ENCODE assay signal across 10 cellular contexts in the genomic region with DNA sequence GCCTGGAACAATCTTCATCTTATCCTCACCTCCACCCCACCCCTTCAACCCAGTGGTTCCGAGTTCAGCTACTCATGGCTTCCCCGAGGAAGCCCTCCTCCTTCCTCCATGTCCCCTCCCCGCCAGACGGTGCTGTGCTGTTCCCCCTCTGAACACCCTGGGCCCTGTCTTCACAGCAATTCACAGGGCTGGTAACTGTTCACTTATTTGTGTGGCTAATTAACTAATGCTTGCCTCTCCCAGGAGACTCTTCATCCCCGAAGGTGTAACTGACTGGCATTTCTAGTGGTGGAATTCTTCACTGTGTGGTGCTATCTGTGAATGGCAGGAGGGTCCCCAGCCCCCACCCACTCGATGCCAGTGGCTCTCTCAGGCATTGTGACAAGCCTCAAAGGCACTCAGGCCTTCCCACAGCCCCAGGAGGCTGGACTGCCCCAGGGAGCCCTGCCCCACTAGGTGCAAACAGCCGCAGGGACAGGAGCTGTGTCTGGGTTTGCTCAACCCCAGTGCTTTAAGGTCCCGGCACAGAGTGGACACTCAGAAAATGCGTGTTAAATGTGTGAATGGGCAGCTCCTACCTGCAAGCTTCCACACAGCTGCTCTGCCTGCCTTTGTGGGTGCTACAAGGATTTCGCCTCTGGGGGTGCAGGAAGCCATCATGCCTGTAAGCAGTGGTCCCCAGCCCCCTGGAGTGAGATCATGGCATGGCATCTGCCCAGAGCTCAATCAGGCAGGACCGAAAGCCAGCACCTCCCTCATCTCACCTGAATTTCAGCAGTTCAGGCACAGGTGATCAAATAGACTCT.
A peak's percentile ranks its signal among the peaks of the same experiment; 100 is the strongest.
DNase-seq lines count a peak whose midpoint lies in the region; ATAC-seq, FAIRE-seq and TF ChIP-seq lines count a peak whose summit lies in the region.
"Had no signal": no experiment of that assay in that cellular context is flagged by ENCODE, and none has a peak within 500 bp of the region (broad histone marks: within the 10 kb centered on the region; RNA-seq: fewer than 3 reads in every experiment).

No MANE protein-coding gene starts in this region.

- WGBS in HepG2 (ENCODE audit: low lambda C conversion rate): 31% methylated on average over 10 of the region's 11 CpGs

- CTCF ChIA-PET in HepG2 (lab: Yijun Ruan, JAX; ENCODE audit: low intra/inter-chr PET ratio, low total read pairs) (no interaction called here), GM10248 (lab: Yijun Ruan, JAX) (interaction anchor here (1.3 to 2.3 kb wide), 6 partner anchors 11 to 248 kb away, joined by 3 to 6 read pairs (median 4); no protein-coding TSS in a partner anchor)

- peaks cover 1% of the 10 kb centered on the region for H3K36me3 Mint-ChIP-seq in activated naive CD8-positive, alpha-beta T cell treated with anti-CD3 and anti-CD28 coated beads, Interleukin-2, amount 10 ng/mL, durations not matched to agents 7 days and 5 days
- H3K36me3 Mint-ChIP-seq in activated naive CD8-positive, alpha-beta T cell treated with anti-CD3 and anti-CD28 coated beads, Interleukin-2, amount 50 U/mL, for 24 hours (ENCODE audit: low read depth): no peaks in the 10 kb centered on the region

- no peak overlapping the region for H3K4me2 ChIP-seq in HepG2 (ENCODE audit: low read depth, low read length)

- no peaks in the 10 kb centered on the region for H3K9me3 Mint-ChIP-seq in activated naive CD8-positive, alpha-beta T cell treated with anti-CD3 and anti-CD28 coated beads, Interleukin-2, amount 10 ng/mL, durations not matched to agents 7 days and 5 days
- no peaks in the 10 kb centered on the region for H3K9me3 Mint-ChIP-seq in activated naive CD8-positive, alpha-beta T cell treated with anti-CD3 and anti-CD28 coated beads, Interleukin-2, amount 50 U/mL, for 24 hours
- no peaks in the 10 kb centered on the region for H3K9me3 Mint-ChIP-seq in stimulated activated naive CD8-positive, alpha-beta T cell treated with anti-CD3 and anti-CD28 coated beads, Interleukin-15, amount 100 ng/mL, for 72 hours

- H3K4me1 Mint-ChIP-seq in activated naive CD8-positive, alpha-beta T cell treated with anti-CD3 and anti-CD28 coated beads, Interleukin-2, amount 10 ng/mL, durations not matched to agents 7 days and 5 days: peaks cover 58% of the 10 kb centered on the region
- peaks cover 66% of the 10 kb centered on the region for H3K4me1 Mint-ChIP-seq in activated naive CD8-positive, alpha-beta T cell treated with anti-CD3 and anti-CD28 coated beads, Interleukin-2, amount 50 U/mL, for 24 hours
- H3K4me1 Mint-ChIP-seq in stimulated activated naive CD8-positive, alpha-beta T cell treated with anti-CD3 and anti-CD28 coated beads, Interleukin-15, amount 100 ng/mL, for 72 hours: peaks cover 68% of the 10 kb centered on the region

- peak overlapping the region; percentile 42 for H3K27ac Mint-ChIP-seq in activated naive CD8-positive, alpha-beta T cell treated with anti-CD3 and anti-CD28 coated beads, Interleukin-2, amount 10 ng/mL, durations not matched to agents 7 days and 5 days
- no peak overlapping the region for H3K27ac Mint-ChIP-seq in activated naive CD8-positive, alpha-beta T cell treated with anti-CD3 and anti-CD28 coated beads, Interleukin-2, amount 50 U/mL, for 24 hours
- peak overlapping the region; percentile 29 to 49 for H3K27ac Mint-ChIP-seq in stimulated activated naive CD8-positive, alpha-beta T cell treated with anti-CD3 and anti-CD28 coated beads, Interleukin-15, amount 100 ng/mL, for 72 hours

- H3K27me3 ChIP-seq in RWPE2 (ENCODE audit: insufficient read depth, poor library complexity, severe bottlenecking) (no peaks in the 10 kb centered on the region), HepG2 (ENCODE audit: control insufficient read depth in 1 of 2, insufficient read depth in 2 of 2, low read length in 2 of 2) (peaks cover 8 to 73% of the 10 kb centered on the region in 2 experiments; a peak in 4 of 5 replicates)
- H3K27me3 ChIP-seq: Peyer's patch had no signal

- intact Hi-C loops in HepG2 (cut with micrococcal nuclease; ENCODE audit: unreplicated experiment): no loop called here

- no peaks in the 10 kb centered on the region for H3K79me2 ChIP-seq in HepG2 (ENCODE audit: insufficient read depth, low read length)

- H3K27me3 Mint-ChIP-seq in activated naive CD8-positive, alpha-beta T cell treated with anti-CD3 and anti-CD28 coated beads, Interleukin-2, amount 10 ng/mL, durations not matched to agents 7 days and 5 days: no peaks in the 10 kb centered on the region
- peaks cover 2% of the 10 kb centered on the region for H3K27me3 Mint-ChIP-seq in activated naive CD8-positive, alpha-beta T cell treated with anti-CD3 and anti-CD28 coated beads, Interleukin-2, amount 50 U/mL, for 24 hours
- peaks cover 11% of the 10 kb centered on the region for H3K27me3 Mint-ChIP-seq in stimulated activated naive CD8-positive, alpha-beta T cell treated with anti-CD3 and anti-CD28 coated beads, Interleukin-15, amount 100 ng/mL, for 72 hours

- no peaks in the 10 kb centered on the region for H4K20me1 ChIP-seq in HepG2 (ENCODE audit: insufficient read depth, low read length)

- H2AFZ ChIP-seq in HepG2 (ENCODE audit: low read length): no peak overlapping the region

- H3K4me1 ChIP-seq in RWPE2 (ENCODE audit: insufficient read depth, poor library complexity, severe bottlenecking): no peaks in the 10 kb centered on the region
- peaks cover 13% of the 10 kb centered on the region; the same call in 1 of the 2 replicates for H3K4me1 ChIP-seq in HepG2 (ENCODE audit: insufficient read depth, low read length)

- in situ Hi-C loops in HepG2 (cut with HindIII; ENCODE audit: extremely low pct_ligation_motif_present, low pct_unique_long_range_greater_than_20kb): no loop called here

- H3K36me3 ChIP-seq in RWPE2 (ENCODE audit: low read depth): no peaks in the 10 kb centered on the region
- H3K36me3 ChIP-seq in HepG2 (replicated peaks in 1 of 2; ENCODE audit: control insufficient read depth in 1 of 2, insufficient read depth in 2 of 2, low read length in 2 of 2): no peaks in the 10 kb centered on the region
- H3K36me3 ChIP-seq: Peyer's patch had no signal

- ATAC-seq in activated naive CD8-positive, alpha-beta T cell treated with anti-CD3 and anti-CD28 coated beads, Interleukin-2, amount 10 ng/mL, durations not matched to agents 7 days and 5 days (ENCODE audit: low read depth): no peak
- no peak for ATAC-seq in activated naive CD8-positive, alpha-beta T cell treated with anti-CD3 and anti-CD28 coated beads, Interleukin-2, amount 50 U/mL, for 24 hours
- ATAC-seq in RWPE2 (ENCODE audit: low read depth): no peak
- peak; percentile 37; the same call in 2 of the 3 replicates for ATAC-seq in HepG2
- no peak for ATAC-seq in stimulated activated naive CD8-positive, alpha-beta T cell treated with anti-CD3 and anti-CD28 coated beads, Interleukin-15, amount 100 ng/mL, for 72 hours
- no peak for ATAC-seq in HG03565 (IDR thresholded peaks at IDR 0.05; ENCODE audit: unreplicated experiment)

- no peak for TF ChIP-seq RAD21 in HepG2 (CRISPR knock-in tag; IDR thresholded peaks at IDR 0.05)

- no peak for FAIRE-seq in HepG2 (lab: Jason Lieb, UNC)

- H3K4me3 Mint-ChIP-seq in activated naive CD8-positive, alpha-beta T cell treated with anti-CD3 and anti-CD28 coated beads, Interleukin-2, amount 10 ng/mL, durations not matched to agents 7 days and 5 days: no peak overlapping the region
- H3K4me3 Mint-ChIP-seq in activated naive CD8-positive, alpha-beta T cell treated with anti-CD3 and anti-CD28 coated beads, Interleukin-2, amount 50 U/mL, for 24 hours: no peak overlapping the region
- no peak overlapping the region for H3K4me3 Mint-ChIP-seq in stimulated activated naive CD8-positive, alpha-beta T cell treated with anti-CD3 and anti-CD28 coated beads, Interleukin-15, amount 100 ng/mL, for 72 hours

- no peak for TF ChIP-seq POLR2A in HepG2 (IDR thresholded peaks at IDR 0.05; ENCODE audit: insufficient read depth in 1 of 2, low read depth in 2 of 2, low read length in 2 of 2)

- TF ChIP-seq CTCF in RWPE2 (IDR thresholded peaks at IDR 0.05; ENCODE audit: poor library complexity, severe bottlenecking) (no peak), HepG2 (CRISPR knock-in tag; IDR thresholded peaks at IDR 0.05) (no peak), GM10248 (IDR thresholded peaks at IDR 0.05; ENCODE audit: control extremely low read depth, extremely low read depth, low read depth, missing control alignments) (no peak)

- no peak for DNase-seq in activated naive CD8-positive, alpha-beta T cell treated with anti-CD3 and anti-CD28 coated beads, Interleukin-2, amount 10 ng/mL, durations not matched to agents 7 days and 5 days
- DNase-seq in activated naive CD8-positive, alpha-beta T cell treated with anti-CD3 and anti-CD28 coated beads, Interleukin-2, amount 50 U/mL, for 24 hours: no peak
- DNase-seq in RWPE2 (ENCODE audit: low spot score) (peak; percentile 29), HepG2 (ENCODE audit: low spot score) (no peak), GM10248 (ENCODE audit: extremely low spot score) (no peak), anterior cingulate cortex (lab: John Stamatoyannopoulos, UW) (no peak)
- no peak for DNase-seq in stimulated activated naive CD8-positive, alpha-beta T cell treated with anti-CD3 and anti-CD28 coated beads, Interleukin-15, amount 100 ng/mL, for 72 hours
- DNase-seq: AML-193 had no signal

- H3K9me3 ChIP-seq in RWPE2 (ENCODE audit: severe bottlenecking): no peaks in the 10 kb centered on the region
- H3K9me3 ChIP-seq in HepG2 (ENCODE audit: low read length): no peaks in the 10 kb centered on the region
- H3K9me3 ChIP-seq: Peyer's patch had no signal

- TF ChIP-seq EP300 in HepG2 (IDR thresholded peaks at IDR 0.05; ENCODE audit: low read depth in 2 of 2, low read length in 2 of 2): no peak
- TF ChIP-seq EP300 in HepG2 (CRISPR knock-in tag; IDR thresholded peaks at IDR 0.05; ENCODE audit: borderline replicate concordance): no peak

- H3K4me3 ChIP-seq in RWPE2 (ENCODE audit: severe bottlenecking): no peak overlapping the region
- no peak overlapping the region for H3K4me3 ChIP-seq in HepG2 (replicated peaks in 1 of 3; ENCODE audit: insufficient read depth in 1 of 3, low read depth in 2 of 3, low read length in 3 of 3)
- H3K4me3 ChIP-seq: Peyer's patch had no signal

- no peak overlapping the region for H3K9ac ChIP-seq in HepG2 (ENCODE audit: insufficient read depth, low read depth, low read length)

- H3K27ac ChIP-seq in RWPE2 (ENCODE audit: poor library complexity, severe bottlenecking): no peak overlapping the region
- no peak overlapping the region for H3K27ac ChIP-seq in HepG2 (ENCODE audit: extremely low read length, insufficient read depth, low read length)
- H3K27ac ChIP-seq: Peyer's patch had no signal

- BruUV-seq in HepG2 (replicated peaks; lab: Mats Ljungman, UMichigan): no TSS peak

- POLR2A ChIA-PET in activated naive CD8-positive, alpha-beta T cell treated with anti-CD3 and anti-CD28 coated beads, Interleukin-2, amount 10 ng/mL, durations not matched to agents 7 days and 5 days (lab: Charles Lee): interaction anchor here (1.1 kb wide), 1 partner anchor 131 kb away, joined by 3 read pairs; no protein-coding TSS in a partner anchor
- POLR2A ChIA-PET in HepG2 (lab: Yijun Ruan, JAX) (interaction anchor here (0.6 to 1.3 kb wide), 2 partner anchors 26 to 241 kb away, joined by 3 to 4 read pairs; no protein-coding TSS in a partner anchor), GM10248 (lab: Yijun Ruan, JAX) (no interaction called here)

TF ChIP-seq in HepG2, 621 proteins besides CTCF, POLR2A, EP300 and RAD21 (continues in another document):
- no peak for TF ChIP-seq DPF2 (CRISPR knock-in tag; IDR thresholded peaks at IDR 0.05; ENCODE audit: borderline replicate concordance, low read depth)
- no peak for TF ChIP-seq ZFP36 (IDR thresholded peaks at IDR 0.05; ENCODE audit: borderline replicate concordance, low read depth, low read length, partially characterized antibody)
